ENCODE assay signal across 23 cellular contexts in genomic region chr12:113316155-113316554, GRCh38. TPM values are rescaled to one million over a fixed set of nuclear protein-coding genes. Genes with fewer than 3 reads are reported as not detected.
DNase-seq lines count a peak whose midpoint lies in the region; ATAC-seq, FAIRE-seq and TF ChIP-seq lines count a peak whose summit lies in the region.
"Had no signal": no experiment of that assay in that cellular context is flagged by ENCODE, and none has a peak within 500 bp of the region (broad histone marks: within the 10 kb centered on the region; RNA-seq: fewer than 3 reads in every experiment).

No MANE protein-coding gene starts in this region.

- H3K27ac ChIP-seq in GM12878 (ENCODE audit: control insufficient read depth, insufficient read depth) (no peak overlapping the region), keratinocyte (ENCODE audit: control insufficient read depth, insufficient read depth, low read length) (no peak overlapping the region), A673 (ENCODE audit: low read depth, low read length, poor library complexity, severe bottlenecking) (no peak overlapping the region)
- H3K27ac ChIP-seq: neutrophil, upper lobe of left lung had no signal

- DNase-seq in GM10248 (ENCODE audit: extremely low spot score), result no peak
- DNase-seq in HFFc6, result no peak
- DNase-seq in GM12878 (ENCODE audit: low read depth, low spot score), result no peak
- no peak for DNase-seq in keratinocyte (ENCODE audit: low read depth, low spot score)
- no peak for DNase-seq in OCI-M2 (lab: John Stamatoyannopoulos, UW; ENCODE audit: unreplicated experiment)
- DNase-seq in A673 (ENCODE audit: low spot score), result no peak
- no peak for DNase-seq in progenitor cell of endocrine pancreas (ENCODE audit: low spot score, unreplicated experiment)
- no peak for DNase-seq in central memory CD4-positive, alpha-beta T cell
- DNase-seq: activated CD4-positive, alpha-beta memory T cell treated with anti-CD3 and anti-CD28 coated beads for 36 hours; activated effector memory CD4-positive, alpha-beta T cell treated with Interleukin-2 at 50 U/mL for 16 hours; activated naive CD8-positive, alpha-beta T cell treated with anti-CD3 and anti-CD28 coated beads, Interleukin-2, amount 10 ng/mL, durations not matched to agents 7 days and 5 days; DMS79; effector CD8-positive, alpha-beta T cell; Karpas-422; mesendoderm; NCI-H187 treated with DMSO at 0.1 percent for 48 hours; SHP77; upper lobe of left lung had no signal

- peak; percentile 15 for TF ChIP-seq CTCF in GM10248 (IDR thresholded peaks at IDR 0.05; ENCODE audit: control extremely low read depth, extremely low read depth, low read depth, missing control alignments)
- peak; percentile 53; the same call in 1 of the 2 replicates for TF ChIP-seq CTCF in HFFc6 (IDR thresholded peaks at IDR 0.05)
- peak in 2 of 3 experiments; percentile 6 to 14; a peak in 1 of 6 replicates for TF ChIP-seq CTCF in GM12878 (IDR thresholded peaks at IDR 0.05 in 2 of 3, conservative IDR thresholded peaks at IDR 0.05 in 1 of 3; ENCODE audit: control insufficient read depth in 2 of 3, extremely low read depth in 1 of 3, insufficient read depth in 1 of 3, low read depth in 3 of 3, low read length in 3 of 3)
- peak in 2 of 3 experiments; percentile 6 to 18 for TF ChIP-seq CTCF in keratinocyte (optimal IDR thresholded peaks at IDR 0.05 in 1 of 3, IDR thresholded peaks at IDR 0.05 in 1 of 3, conservative IDR thresholded peaks at IDR 0.05 in 1 of 3; ENCODE audit: extremely low read depth in 1 of 3, insufficient read depth in 2 of 3, low read length in 3 of 3)
- no peak for TF ChIP-seq CTCF in A673 (conservative IDR thresholded peaks at IDR 0.05; ENCODE audit: low read depth, low read length)
- no peak for TF ChIP-seq CTCF in progenitor cell of endocrine pancreas (IDR thresholded peaks at IDR 0.05; ENCODE audit: unreplicated experiment)

- CTCF ChIA-PET in GM10248 (lab: Yijun Ruan, JAX) (no interaction called here), GM12878 (lab: Yijun Ruan, JAX) (interaction anchor here (0.6 to 2.0 kb wide), 2 partner anchors 95 to 109 kb away, joined by 3 to 6 read pairs; no protein-coding TSS in a partner anchor), A673 (lab: Charles Lee) (no interaction called here)

- H3K27me3 ChIP-seq in GM12878 (replicated peaks in 1 of 2; ENCODE audit: control insufficient read depth in 2 of 2, insufficient read depth in 2 of 2, low read length in 1 of 2) (no peaks in the 10 kb centered on the region), keratinocyte (ENCODE audit: control insufficient read depth, extremely low read depth, insufficient read depth, low read length) (no peaks in the 10 kb centered on the region), A673 (replicated peaks; ENCODE audit: insufficient read depth, low read depth, low read length, poor library complexity) (no peaks in the 10 kb centered on the region)
- H3K27me3 ChIP-seq: neutrophil, upper lobe of left lung had no signal

- H3K4me2 ChIP-seq in GM12878 (ENCODE audit: control insufficient read depth, insufficient read depth) (no peak overlapping the region), keratinocyte (ENCODE audit: control insufficient read depth, extremely low read depth, insufficient read depth, low read depth, low read length) (no peak overlapping the region)
- H3K4me2 ChIP-seq: smooth muscle cell had no signal

- H3K4me1 Mint-ChIP-seq in HFFc6 (ENCODE audit: low read depth) (peaks cover 6% of the 10 kb centered on the region; the same call in 1 of the 2 replicates), progenitor cell of endocrine pancreas (ENCODE audit: low read depth) (no peaks in the 10 kb centered on the region)
- H3K4me1 Mint-ChIP-seq: B cell had no signal

- RAD21 ChIA-PET in GM12878 (lab: Charles Lee; ENCODE audit: unreplicated experiment), result no interaction called here

- H3K9ac ChIP-seq in GM12878 (ENCODE audit: control insufficient read depth, insufficient read depth, low read length) (no peak overlapping the region), keratinocyte (ENCODE audit: control insufficient read depth, extremely low read depth, insufficient read depth, low read length) (no peak overlapping the region)

- H3K4me3 Mint-ChIP-seq in HFFc6 (no peak overlapping the region), progenitor cell of endocrine pancreas (ENCODE audit: low read depth) (no peak overlapping the region)
- H3K4me3 Mint-ChIP-seq: activated CD4-positive, alpha-beta memory T cell treated with anti-CD3 and anti-CD28 coated beads for 36 hours; activated naive CD8-positive, alpha-beta T cell treated with anti-CD3 and anti-CD28 coated beads, Interleukin-2, amount 10 ng/mL, durations not matched to agents 7 days and 5 days; B cell had no signal

- peaks cover 14% of the 10 kb centered on the region for H3K36me3 Mint-ChIP-seq in HFFc6 (ENCODE audit: low read depth)
- peaks cover 11% of the 10 kb centered on the region for H3K36me3 Mint-ChIP-seq in progenitor cell of endocrine pancreas (ENCODE audit: insufficient read depth)

- H3K9me3 Mint-ChIP-seq in HFFc6 (no peaks in the 10 kb centered on the region), progenitor cell of endocrine pancreas (ENCODE audit: low read depth) (peaks cover 3% of the 10 kb centered on the region)
- H3K9me3 Mint-ChIP-seq: activated CD4-positive, alpha-beta memory T cell treated with anti-CD3 and anti-CD28 coated beads for 36 hours; activated naive CD8-positive, alpha-beta T cell treated with anti-CD3 and anti-CD28 coated beads, Interleukin-2, amount 10 ng/mL, durations not matched to agents 7 days and 5 days had no signal

- no peaks in the 10 kb centered on the region for H3K79me2 ChIP-seq in GM12878 (ENCODE audit: control insufficient read depth, insufficient read depth, low read length)
- no peaks in the 10 kb centered on the region for H3K79me2 ChIP-seq in keratinocyte (ENCODE audit: control insufficient read depth, insufficient read depth, low read length)

- H3K9me3 ChIP-seq in GM12878 (replicated peaks; ENCODE audit: control insufficient read depth, insufficient read depth, low read length), result no peaks in the 10 kb centered on the region
- no peaks in the 10 kb centered on the region for H3K9me3 ChIP-seq in keratinocyte (ENCODE audit: control insufficient read depth, low read depth, low read length)
- H3K9me3 ChIP-seq in A673 (ENCODE audit: low read depth, low read length, poor library complexity, severe bottlenecking), result no peaks in the 10 kb centered on the region
- H3K9me3 ChIP-seq: neutrophil, upper lobe of left lung had no signal

- POLR2A ChIA-PET in GM10248 (lab: Yijun Ruan, JAX), result no interaction called here
- POLR2A ChIA-PET in GM12878 (lab: Charles Lee), result interaction anchor here (0.6 to 2.2 kb wide), 3 partner anchors 11 to 121 kb away, joined by 3 to 6 read pairs (median 3); no protein-coding TSS in a partner anchor
- POLR2A ChIA-PET in A673 (lab: Charles Lee; ENCODE audit: low non-redundant PET), result interaction anchor here (0.7 kb wide), 1 partner anchor 30 kb away, joined by 4 read pairs; no protein-coding TSS in a partner anchor

- in situ Hi-C loops in GM12878 (cut with MboI), result no loop called here

- no peak for TF ChIP-seq POLR2A in GM12878 (IDR thresholded peaks at IDR 0.05; ENCODE audit: low read depth, low read length)

- no peaks in the 10 kb centered on the region for H3K9me1 ChIP-seq in keratinocyte (ENCODE audit: control insufficient read depth, extremely low read depth, insufficient read depth, low read length)

- H3K27me3 Mint-ChIP-seq in HFFc6 (ENCODE audit: insufficient read depth) (no peaks in the 10 kb centered on the region), progenitor cell of endocrine pancreas (no peaks in the 10 kb centered on the region)
- H3K27me3 Mint-ChIP-seq: activated CD4-positive, alpha-beta memory T cell treated with anti-CD3 and anti-CD28 coated beads for 36 hours; activated naive CD8-positive, alpha-beta T cell treated with anti-CD3 and anti-CD28 coated beads, Interleukin-2, amount 10 ng/mL, durations not matched to agents 7 days and 5 days; B cell had no signal

- FAIRE-seq in GM12878 (lab: Jason Lieb, UNC) (no peak), keratinocyte (lab: Jason Lieb, UNC) (no peak)
- FAIRE-seq: astrocyte, frontal cortex had no signal

- intact Hi-C loops in GM12878 (cut with micrococcal nuclease; ENCODE audit: unreplicated experiment) (loop anchor here (10.0 kb wide), 1 partner anchor 599 kb away; no protein-coding TSS in a partner anchor), A673 (cut with micrococcal nuclease; ENCODE audit: unreplicated experiment) (loop anchor here (10.0 kb wide), 1 partner anchor 69 kb away; no protein-coding TSS in a partner anchor)

- H3K4me3 ChIP-seq in GM12878 (no peak overlapping the region), keratinocyte (ENCODE audit: control insufficient read depth in 2 of 3, extremely low read depth in 1 of 3, insufficient read depth in 2 of 3, low read depth in 1 of 3, low read length in 3 of 3) (no peak overlapping the region), A673 (ENCODE audit: low read depth, low read length, poor library complexity, severe bottlenecking) (no peak overlapping the region)
- H3K4me3 ChIP-seq: smooth muscle cell, upper lobe of left lung had no signal

- ATAC-seq in GM12878, result no peak

- SMC1A ChIA-PET in GM12878 (lab: Charles Lee; ENCODE audit: uncharacterized antibody, unreplicated experiment), result interaction anchor here (1.3 kb wide), 1 partner anchor 107 kb away, joined by 3 read pairs; no protein-coding TSS in a partner anchor

- no peak overlapping the region for H3K27ac Mint-ChIP-seq in HFFc6
- no peak overlapping the region for H3K27ac Mint-ChIP-seq in progenitor cell of endocrine pancreas
- H3K27ac Mint-ChIP-seq: activated CD4-positive, alpha-beta memory T cell treated with anti-CD3 and anti-CD28 coated beads for 36 hours; activated naive CD8-positive, alpha-beta T cell treated with anti-CD3 and anti-CD28 coated beads, Interleukin-2, amount 10 ng/mL, durations not matched to agents 7 days and 5 days; B cell had no signal

- H3K4me1 ChIP-seq in GM12878 (ENCODE audit: control insufficient read depth, insufficient read depth, low read length), result no peaks in the 10 kb centered on the region
- no peaks in the 10 kb centered on the region for H3K4me1 ChIP-seq in keratinocyte (ENCODE audit: control insufficient read depth, extremely low read depth, insufficient read depth, low read length)
- H3K4me1 ChIP-seq in A673 (ENCODE audit: insufficient read depth, low read length, poor library complexity, severe bottlenecking), result no peaks in the 10 kb centered on the region
- H3K4me1 ChIP-seq: upper lobe of left lung had no signal

- WGBS in GM12878 (ENCODE audit: insufficient coverage, insufficient replicate concordance, low lambda C conversion rate, missing lambda C conversion rate), result 81% methylated on average over 7 of the region's 7 CpGs

- no TSS peak for BruUV-seq in GM12878 (replicated peaks; lab: Mats Ljungman, UMichigan)
- no TSS peak for BruUV-seq in A673 (replicated peaks; lab: Mats Ljungman, UMichigan)

- H3K36me3 ChIP-seq in GM12878 (ENCODE audit: control insufficient read depth in 2 of 2, insufficient read depth in 2 of 2, low read length in 1 of 2), result peaks cover 0 to 2% of the 10 kb centered on the region in 2 experiments
- peaks cover 13 to 17% of the 10 kb centered on the region in 2 experiments for H3K36me3 ChIP-seq in keratinocyte (ENCODE audit: control insufficient read depth in 2 of 2, extremely low read depth in 1 of 2, insufficient read depth in 2 of 2, low read length in 2 of 2)
- no peaks in the 10 kb centered on the region for H3K36me3 ChIP-seq in A673 (ENCODE audit: insufficient read depth, low read length, poor library complexity, severe bottlenecking)

- no peaks in the 10 kb centered on the region for H4K20me1 ChIP-seq in GM12878 (ENCODE audit: control insufficient read depth, insufficient read depth)
- H4K20me1 ChIP-seq in keratinocyte (ENCODE audit: control insufficient read depth, extremely low read depth, insufficient read depth, low read length), result no peaks in the 10 kb centered on the region

- no peak overlapping the region for H2AFZ ChIP-seq in GM12878 (ENCODE audit: control insufficient read depth, low read depth, low read length)
- no peak overlapping the region for H2AFZ ChIP-seq in keratinocyte (ENCODE audit: control insufficient read depth, low read length)

- TF ChIP-seq RAD21 in GM12878 (IDR thresholded peaks at IDR 0.05; ENCODE audit: insufficient read depth, low read depth, low read length), result no peak

- dilution Hi-C loops in keratinocyte (cut with MboI; ENCODE audit: extremely low pct_ligation_motif_present, low sequenced_read_pairs), result no loop called here

- no peak for TF ChIP-seq EP300 in GM12878 (IDR thresholded peaks at IDR 0.05; ENCODE audit: borderline replicate concordance in 1 of 2, control insufficient read depth in 1 of 2, low read depth in 2 of 2, low read length in 2 of 2)

RNA-seq across cellular contexts. Expression of gene SLC8B1, which starts 18.8 kb away (rescaled TPM):
- 1 to 10 TPM; 5.8 to 6.7 (median 6.3) TPM for total RNA-seq in HFFc6 (2021; fragmentation: NEBNext Ultra II Directional; extraction: Animal tissue kit (Norgen Biotek cat#: 25700))
- total RNA-seq in GM12878 (2013; cell fraction: nucleolus; rRNA removed), result 39.5 and 55.8 TPM in 2 replicates
- 4.7 and 7.0 TPM in 2 replicates for total RNA-seq in GM12878 (2014; rRNA removed)
- 4.0 and 4.3 TPM in 2 replicates for total RNA-seq in GM12878 (2014; rRNA removed; fragmentation: Illumina TruSeq; extraction: Trizol)
- 6.9 and 9.5 TPM in 2 replicates for total RNA-seq in GM12878 (2021)
- 2.5 TPM for polyA plus RNA-seq in GM12878 (2011; ENCODE audit: low read depth)
- 6.5 and 12.3 TPM in 2 replicates for polyA plus RNA-seq in GM12878 (2011; rRNA removed)
- polyA plus RNA-seq in GM12878 (2011; cell fraction: cytosol; rRNA removed), result 18.4 and 21.2 TPM in 2 replicates
- 30.6 and 34.0 TPM in 2 replicates for polyA plus RNA-seq in GM12878 (2011; cell fraction: nucleus; rRNA removed)
- polyA plus RNA-seq in GM12878 (2012), result 5.1 and 6.7 TPM in 2 replicates
- polyA plus RNA-seq in GM12878 (2014; fragmentation: Illumina TruSeq; extraction: Trizol), result 4.3 and 4.9 TPM in 2 replicates
- polyA plus RNA-seq in GM12878 (2014; fragmentation: Nextera tagmentation; extraction: Ambion mirVana), result under 1 TPM; 0.18 to 0.20 TPM
- polyA plus RNA-seq in GM12878 (2014; rRNA removed), result 7.8 and 8.4 TPM in 2 replicates
- polyA plus RNA-seq in GM12878 (2016; fragmentation: Nextera tagmentation; extraction: Ambion mirVana), result 1 to 10 TPM; 6.5 to 8.7 TPM
- 15.9 and 28.0 TPM in 2 replicates for polyA minus RNA-seq in GM12878 (2011; rRNA and poly(A)+ RNA removed)
- polyA minus RNA-seq in GM12878 (2011; cell fraction: cytosol; rRNA and poly(A)+ RNA removed), result 4.3 and 6.4 TPM in 2 replicates
- polyA minus RNA-seq in GM12878 (2011; cell fraction: nucleus; rRNA and poly(A)+ RNA removed), result 11.2 and 20.4 TPM in 2 replicates
- 8.0 to 14.6 TPM (median 8.8 TPM) in 3 replicates for polyA plus RNA-seq in keratinocyte
- 12.3 TPM for polyA plus RNA-seq in keratinocyte (2011; ENCODE audit: low read depth)
- 4.8 and 6.2 TPM in 2 replicates for polyA plus RNA-seq in keratinocyte (2011; cell fraction: cytosol; rRNA removed)
- polyA plus RNA-seq in keratinocyte (2011; cell fraction: nucleus; rRNA removed), result 29.3 and 33.4 TPM in 2 replicates
- 8.4 and 12.9 TPM in 2 replicates for polyA plus RNA-seq in keratinocyte (2012; ENCODE audit: low replicate concordance)
- 20.9 to 40.4 TPM (median 30.6 TPM) in 3 replicates for polyA minus RNA-seq in keratinocyte
- 11.9 TPM for polyA minus RNA-seq in keratinocyte (2011; cell fraction: cytosol; rRNA and poly(A)+ RNA removed)
- 17.9 and 30.6 TPM in 2 replicates for polyA minus RNA-seq in keratinocyte (2011; cell fraction: nucleus; rRNA and poly(A)+ RNA removed)
- total RNA-seq in A673 (2021), result 8.2 and 10.7 TPM in 2 replicates
- 9.8 and 11.0 TPM in 2 replicates for total RNA-seq in progenitor cell of endocrine pancreas

RNA-seq across cellular contexts. Expression of gene PLBD2, which starts 42.2 kb away (rescaled TPM):
- total RNA-seq in HFFc6 (2021; fragmentation: NEBNext Ultra II Directional; extraction: Animal tissue kit (Norgen Biotek cat#: 25700)), result 10 to 100 TPM; 49.8 to 64.3 (median 54.6) TPM
- 17.2 and 18.3 TPM in 2 replicates for total RNA-seq in GM12878 (2013; cell fraction: nucleolus; rRNA removed)
- total RNA-seq in GM12878 (2014; rRNA removed) (3.3 and 4.8 TPM in 2 replicates), GM12878 (2014; rRNA removed; fragmentation: Illumina TruSeq; extraction: Trizol) (1.1 and 1.4 TPM in 2 replicates), GM12878 (2021) (16.6 and 16.8 TPM in 2 replicates), A673 (2021) (36.4 and 36.8 TPM in 2 replicates), progenitor cell of endocrine pancreas (47.7 and 48.0 TPM in 2 replicates)
- 5.3 TPM for polyA plus RNA-seq in GM12878 (2011; ENCODE audit: low read depth)
- polyA plus RNA-seq in GM12878 (2011; rRNA removed) (2.4 and 5.0 TPM in 2 replicates), GM12878 (2014; fragmentation: Illumina TruSeq; extraction: Trizol) (9.2 and 9.6 TPM in 2 replicates), GM12878 (2014; fragmentation: Nextera tagmentation; extraction: Ambion mirVana) (1 to 10 TPM; 1.6 to 2.3 TPM), GM12878 (2014; rRNA removed) (6.9 and 7.8 TPM in 2 replicates), GM12878 (2016; fragmentation: Nextera tagmentation; extraction: Ambion mirVana) (10 to 100 TPM in 1 of 2 experiments, 1 to 10 TPM in 1; 9.3 to 14.9 TPM), keratinocyte (6.4 to 12.9 TPM (median 10.8 TPM) in 3 replicates)
- polyA plus RNA-seq in GM12878 (2011; cell fraction: cytosol; rRNA removed), result 7.0 and 8.4 TPM in 2 replicates
- 6.0 and 9.9 TPM in 2 replicates for polyA plus RNA-seq in GM12878 (2011; cell fraction: nucleus; rRNA removed)
- polyA plus RNA-seq in GM12878 (2012), result 6.8 and 7.4 TPM in 2 replicates
- polyA minus RNA-seq in GM12878 (2011; rRNA and poly(A)+ RNA removed), result 6.9 and 8.5 TPM in 2 replicates
- 6.9 and 9.3 TPM in 2 replicates for polyA minus RNA-seq in GM12878 (2011; cell fraction: cytosol; rRNA and poly(A)+ RNA removed)
- polyA minus RNA-seq in GM12878 (2011; cell fraction: nucleus; rRNA and poly(A)+ RNA removed), result 2.8 and 5.1 TPM in 2 replicates
- 4.9 TPM for polyA plus RNA-seq in keratinocyte (2011; ENCODE audit: low read depth)
- polyA plus RNA-seq in keratinocyte (2011; cell fraction: cytosol; rRNA removed), result 8.4 and 14.5 TPM in 2 replicates
- 52.6 and 56.5 TPM in 2 replicates for polyA plus RNA-seq in keratinocyte (2011; cell fraction: nucleus; rRNA removed)
- 14.5 and 32.7 TPM in 2 replicates for polyA plus RNA-seq in keratinocyte (2012; ENCODE audit: low replicate concordance)
- polyA minus RNA-seq in keratinocyte, result 19.2 to 64.9 TPM (median 19.6 TPM) in 3 replicates
- polyA minus RNA-seq in keratinocyte (2011; cell fraction: cytosol; rRNA and poly(A)+ RNA removed), result 34.5 TPM
- 60.8 and 67.2 TPM in 2 replicates for polyA minus RNA-seq in keratinocyte (2011; cell fraction: nucleus; rRNA and poly(A)+ RNA removed)

Comparison
In these comparisons a context has a peak if more than half of its experiments do, and no peak if none do; other contexts are left out.
1. CTCF ChIP-seq: peak in GM10248 (single experiment), HFFc6 (single experiment), GM12878 (2 of 3) and keratinocyte (2 of 3); none in A673 (single experiment) and progenitor cell of endocrine pancreas (single experiment).